1 cellular context compared by ENCODE assay signal in genomic region chr15:71313806-71314205, GRCh38.
TF ChIP-seq lines count a peak whose summit lies in the region.

No MANE protein-coding gene starts in this region.

TF ChIP-seq in IMR-90, 13 proteins besides CTCF, POLR2A, EP300 and RAD21 (continued from another document):
- TF ChIP-seq RFX5 (IDR thresholded peaks at IDR 0.05; ENCODE audit: low read depth, low read length) (no peak), BHLHE40 (IDR thresholded peaks at IDR 0.05; ENCODE audit: low read depth, low read length) (no peak), NFE2L2 (IDR thresholded peaks at IDR 0.05; ENCODE audit: low read depth, low read length) (no peak), CHD1 (IDR thresholded peaks at IDR 0.05; ENCODE audit: low read depth, low read length) (no peak), MXI1 (IDR thresholded peaks at IDR 0.05; ENCODE audit: borderline replicate concordance, low read depth, low read length) (no peak), FOS (IDR thresholded peaks at IDR 0.05; ENCODE audit: low read depth, low read length) (no peak), MAFK (IDR thresholded peaks at IDR 0.05; ENCODE audit: low read depth, low read length) (no peak), RCOR1 (IDR thresholded peaks at IDR 0.05; ENCODE audit: insufficient replicate concordance, low read length) (no peak), SMC3 (IDR thresholded peaks at IDR 0.05; ENCODE audit: low read depth, low read length) (no peak)
